Comparison of ENCODE assay signal across 9 cellular contexts in genomic region chr7:139494835-139495568, GRCh38. TPM values are rescaled to one million over a fixed set of nuclear protein-coding genes. Genes with fewer than 3 reads are reported as not detected.
A peak's percentile ranks its signal among the peaks of the same experiment; 100 is the strongest.
DNase-seq lines count a peak whose midpoint lies in the region; ATAC-seq and TF ChIP-seq lines count a peak whose summit lies in the region.
"Had no signal": no experiment of that assay in that cellular context is flagged by ENCODE, and none has a peak within 500 bp of the region (broad histone marks: within the 10 kb centered on the region; RNA-seq: fewer than 3 reads in every experiment).

No MANE protein-coding gene starts in this region.

- H3K27me3 ChIP-seq in OCI-LY3 (ENCODE audit: low read depth, low read length) (peaks cover 14% of the 10 kb centered on the region; the same call in 1 of the 2 replicates), PC-9 (ENCODE audit: insufficient read depth, low read depth) (no peaks in the 10 kb centered on the region)

- H4K20me1 ChIP-seq in OCI-LY3 (ENCODE audit: insufficient read depth, low read length) = no peaks in the 10 kb centered on the region
- no peaks in the 10 kb centered on the region for H4K20me1 ChIP-seq in PC-9 (ENCODE audit: insufficient read depth)

- no peak overlapping the region for H2AFZ ChIP-seq in OCI-LY3 (ENCODE audit: low read depth, low read length)
- no peak overlapping the region for H2AFZ ChIP-seq in PC-9

- peak overlapping the region; percentile 24; the same call in 1 of the 2 replicates for H3K9ac ChIP-seq in OCI-LY3 (ENCODE audit: low read length)

- intact Hi-C loops in PC-9 (cut with micrococcal nuclease; ENCODE audit: unreplicated experiment) = no loop called here

- H3K4me1 ChIP-seq in OCI-LY3 (ENCODE audit: low read length) (peaks cover 22% of the 10 kb centered on the region), PC-9 (replicated peaks; ENCODE audit: insufficient read depth) (no peaks in the 10 kb centered on the region)

- BruUV-seq in PC-9 (replicated peaks; lab: Mats Ljungman, UMichigan) = no TSS peak

- POLR2A ChIA-PET in PC-9 (lab: Charles Lee; ENCODE audit: unreplicated experiment) = no interaction called here

- H3K4me2 ChIP-seq in OCI-LY3 (ENCODE audit: low read length) (peak overlapping the region; percentile 82), PC-9 (no peak overlapping the region)

- ATAC-seq in GM18868 (IDR thresholded peaks at IDR 0.05; ENCODE audit: unreplicated experiment) = peak; percentile 65
- peak; percentile 74 for ATAC-seq in HG02970 (IDR thresholded peaks at IDR 0.05; ENCODE audit: low FRiP score, unreplicated experiment)
- no peak for ATAC-seq in HG03457 (IDR thresholded peaks at IDR 0.05; ENCODE audit: unreplicated experiment)

- H3K27ac ChIP-seq in OCI-LY3 (ENCODE audit: low read length) (no peak overlapping the region), PC-9 (no peak overlapping the region)
- H3K27ac ChIP-seq: SK-N-MC had no signal

- DNase-seq in CD1c-positive myeloid dendritic cell (ENCODE audit: extremely low spot score) (peak; percentile 62), PC-9 (no peak), activated gamma-delta T cell (lab: John Stamatoyannopoulos, UW) (no peak), NCI-H1930 (lab: John Stamatoyannopoulos, UW) (no peak)

- H3F3A ChIP-seq in PC-9 (ENCODE audit: insufficient read depth, low read depth) = peaks cover 2% of the 10 kb centered on the region; the same call in 1 of the 2 replicates

- no peak for TF ChIP-seq CTCF in OCI-LY3 (IDR thresholded peaks at IDR 0.05; ENCODE audit: low read depth, low read length)
- no peak for TF ChIP-seq CTCF in PC-9 (conservative IDR thresholded peaks at IDR 0.05)

- CTCF ChIA-PET in PC-9 (lab: Charles Lee) = no interaction called here

- H3K4me3 ChIP-seq in OCI-LY3 (ENCODE audit: low read length) (peak overlapping the region; percentile 60), PC-9 (no peak overlapping the region)
- H3K4me3 ChIP-seq: SK-N-MC had no signal

- no peaks in the 10 kb centered on the region; the same call in 1 of the 2 replicates for H3K9me3 ChIP-seq in OCI-LY3 (ENCODE audit: insufficient read depth, low read length)
- H3K9me3 ChIP-seq in PC-9 (ENCODE audit: insufficient read depth, low read depth) = 0 out of 2 replicates have a peak, but pooled peaks cover 3% of the 10 kb centered on the region

- H3K9me2 ChIP-seq in PC-9 (ENCODE audit: insufficient read depth) = no peaks in the 10 kb centered on the region

- H3K36me3 ChIP-seq in OCI-LY3 (replicated peaks; ENCODE audit: low read depth, low read length) (no peaks in the 10 kb centered on the region), PC-9 (ENCODE audit: low read depth) (no peaks in the 10 kb centered on the region)

- no peaks in the 10 kb centered on the region for H3K79me2 ChIP-seq in OCI-LY3 (ENCODE audit: low read length)
- no peaks in the 10 kb centered on the region for H3K79me2 ChIP-seq in PC-9 (ENCODE audit: low read depth)

RNA-seq across cellular contexts. Expression of gene KLRG2, which starts 11.5 kb away (rescaled TPM):
- total RNA-seq in PC-9 (2021) = 0.37 and 0.48 TPM in 2 replicates

RNA-seq across cellular contexts. Expression of gene CLEC2L, which starts 28.5 kb away (rescaled TPM):
- total RNA-seq in PC-9 (2021) = not detected in 2 replicates
